31 cellular contexts compared by ENCODE assay signal in genomic region chr4:99202094-99202493, GRCh38. TPM values are rescaled to one million over a fixed set of nuclear protein-coding genes. Genes with fewer than 3 reads are reported as not detected.
DNase-seq lines count a peak whose midpoint lies in the region; ATAC-seq and TF ChIP-seq lines count a peak whose summit lies in the region.
"Had no signal": no experiment of that assay in that cellular context is flagged by ENCODE, and none has a peak within 500 bp of the region (broad histone marks: within the 10 kb centered on the region; RNA-seq: fewer than 3 reads in every experiment).

No MANE protein-coding gene starts in this region.

- no peak overlapping the region for H3K23ac ChIP-seq in mesenchymal stem cell (ENCODE audit: low read length in 2 of 2)

- H2AK5ac ChIP-seq in mesenchymal stem cell (ENCODE audit: low read length, severe bottlenecking), result no peak overlapping the region

- no peak overlapping the region for H4K8ac ChIP-seq in mesenchymal stem cell (ENCODE audit: low read length)

- H3K27ac ChIP-seq in heart right ventricle (peak overlapping the region in 9 of 10 donors; percentile 34 to 65 (median 53)), mesenchymal stem cell (ENCODE audit: low read length, poor library complexity, severe bottlenecking) (no peak overlapping the region), subcutaneous abdominal adipose tissue (ENCODE audit: low read depth, low read length) (peak overlapping the region; percentile 89)

- no peak overlapping the region for H3K4me2 ChIP-seq in mesenchymal stem cell (ENCODE audit: low read length, poor library complexity, severe bottlenecking)

- intact Hi-C loops in heart right ventricle (cut with DNase I), result loop anchor here in 8 of 10 donors (2.0 to 10.0 kb wide), 5 partner anchors 103 to 205 kb away; partner anchors contain the start of gene ADH1B (in 1 of the 8)

- no peak overlapping the region for H2BK5ac ChIP-seq in mesenchymal stem cell (ENCODE audit: low read depth, low read length, poor library complexity, severe bottlenecking)

- H2BK120ac ChIP-seq in mesenchymal stem cell (ENCODE audit: low read depth, low read length), result no peak overlapping the region

- H3K4me1 Mint-ChIP-seq in activated T-helper 17 cell treated with anti-CD3 and anti-CD28 coated beads, Interleukin-2, amount 50 U/mL, for 72 hours, result no peaks in the 10 kb centered on the region

- in situ Hi-C loops in GM13976 (cut with MboI; ENCODE audit: low sequenced_read_pairs, unreplicated experiment), result no loop called here

- H3K36me3 Mint-ChIP-seq in activated T-helper 17 cell treated with anti-CD3 and anti-CD28 coated beads, Interleukin-2, amount 50 U/mL, for 72 hours (ENCODE audit: low read depth), result no peaks in the 10 kb centered on the region
- H3K36me3 Mint-ChIP-seq: type B pancreatic cell had no signal

- peaks cover 4% of the 10 kb centered on the region for H3K9me3 ChIP-seq in adipocyte (ENCODE audit: control insufficient read depth, low read length)
- H3K9me3 ChIP-seq in heart right ventricle, result no peaks in the 10 kb centered on the region
- no peaks in the 10 kb centered on the region for H3K9me3 ChIP-seq in mesenchymal stem cell (ENCODE audit: control insufficient read depth, low read length)
- no peaks in the 10 kb centered on the region for H3K9me3 ChIP-seq in subcutaneous abdominal adipose tissue (ENCODE audit: control insufficient read depth in 5 of 5, low read length in 5 of 5)

- ATAC-seq in heart right ventricle, result peak in 5 of 8 donors; percentile 18 to 38 (median 24)
- no peak for ATAC-seq in activated T-helper 17 cell treated with anti-CD3 and anti-CD28 coated beads, Interleukin-2, amount 50 U/mL, for 72 hours (replicated peaks)
- ATAC-seq: activated CD8-positive, alpha-beta T cell treated with anti-CD3 and anti-CD28 coated beads for 36 hours; GM12878 had no signal

- no peak overlapping the region for H3K27ac Mint-ChIP-seq in activated T-helper 17 cell treated with anti-CD3 and anti-CD28 coated beads, Interleukin-2, amount 50 U/mL, for 72 hours
- H3K27ac Mint-ChIP-seq: activated CD8-positive, alpha-beta T cell treated with anti-CD3 and anti-CD28 coated beads for 36 hours; HFFc6; progenitor cell of endocrine pancreas; type B pancreatic cell had no signal

- TF ChIP-seq CTCF in heart right ventricle (IDR thresholded peaks at IDR 0.05), result no peak
- no peak for TF ChIP-seq CTCF in GM13976 (IDR thresholded peaks at IDR 0.05; ENCODE audit: borderline replicate concordance, control extremely low read depth, extremely low read depth, insufficient read depth, missing control alignments)
- TF ChIP-seq CTCF in GM10266 (IDR thresholded peaks at IDR 0.05; ENCODE audit: control insufficient read depth, insufficient read depth, low read depth, missing control alignments), result no peak

- H3K18ac ChIP-seq in mesenchymal stem cell (ENCODE audit: low read depth in 1 of 2, low read length in 2 of 2), result no peak overlapping the region

- H3K27me3 Mint-ChIP-seq in activated T-helper 17 cell treated with anti-CD3 and anti-CD28 coated beads, Interleukin-2, amount 50 U/mL, for 72 hours, result no peaks in the 10 kb centered on the region
- H3K27me3 Mint-ChIP-seq: activated CD8-positive, alpha-beta T cell treated with anti-CD3 and anti-CD28 coated beads for 36 hours; progenitor cell of endocrine pancreas; type B pancreatic cell had no signal

- H3K9me3 Mint-ChIP-seq in activated T-helper 17 cell treated with anti-CD3 and anti-CD28 coated beads, Interleukin-2, amount 50 U/mL, for 72 hours, result no peaks in the 10 kb centered on the region
- H3K9me3 Mint-ChIP-seq: activated CD8-positive, alpha-beta T cell treated with anti-CD3 and anti-CD28 coated beads for 36 hours; HFFc6; type B pancreatic cell had no signal

- H3K36me3 ChIP-seq in adipocyte (ENCODE audit: control insufficient read depth, insufficient read depth, low read length, severe bottlenecking), result no peaks in the 10 kb centered on the region
- H3K36me3 ChIP-seq in heart right ventricle, result no peaks in the 10 kb centered on the region
- H3K36me3 ChIP-seq in mesenchymal stem cell (ENCODE audit: control insufficient read depth in 1 of 2, insufficient read depth in 2 of 2, low read depth in 1 of 2, low read length in 2 of 2), result no peaks in the 10 kb centered on the region
- no peaks in the 10 kb centered on the region for H3K36me3 ChIP-seq in subcutaneous abdominal adipose tissue (ENCODE audit: control insufficient read depth in 5 of 5, insufficient read depth in 5 of 5, low read length in 5 of 5)

- no peak overlapping the region for H4K91ac ChIP-seq in mesenchymal stem cell (ENCODE audit: low read length)

- no peaks in the 10 kb centered on the region for H3K79me1 ChIP-seq in mesenchymal stem cell (replicated peaks; ENCODE audit: low read length, poor library complexity, severe bottlenecking)

- H3K4me3 Mint-ChIP-seq in activated T-helper 17 cell treated with anti-CD3 and anti-CD28 coated beads, Interleukin-2, amount 50 U/mL, for 72 hours, result no peak overlapping the region
- H3K4me3 Mint-ChIP-seq: activated CD8-positive, alpha-beta T cell treated with anti-CD3 and anti-CD28 coated beads for 36 hours; HFFc6; type B pancreatic cell had no signal

- no peak overlapping the region for H2AFZ ChIP-seq in mesenchymal stem cell (ENCODE audit: low read depth, low read length)

- DNase-seq in adipocyte (ENCODE audit: low read depth), result no peak
- no peak for DNase-seq in heart right ventricle
- no peak for DNase-seq in mesenchymal stem cell
- DNase-seq in NCI-H2081 treated with DMSO at 0.1 percent for 48 hours (lab: John Stamatoyannopoulos, UW), result no peak
- no peak for DNase-seq in GM13976 (ENCODE audit: low spot score)
- no peak for DNase-seq in GM10266 (ENCODE audit: extremely low spot score)
- DNase-seq: activated CD4-positive, CD25-positive, alpha-beta regulatory T cell treated with anti-CD3 and anti-CD28 coated beads, Interleukin-2, amount 50 U/mL, for 72 hours; activated CD8-positive, alpha-beta T cell treated with anti-CD3 and anti-CD28 coated beads for 36 hours; activated naive CD4-positive, alpha-beta T cell; activated T-cell treated with anti-CD3 and anti-CD28 coated beads for 4 hours; central memory CD4-positive, alpha-beta T cell; DMS79; HFFc6; kidney; NCI-H1694; NCI-H2227 treated with DMSO at 0.1 percent for 48 hours; NCI-H82; SHP77; small intestine; stimulated activated CD4-positive, alpha-beta T cell treated with anti-CD3 and anti-CD28 coated beads, Interleukin-4, amount 100 ng/mL, for 1 hour; stimulated activated naive CD4-positive, alpha-beta T cell treated with Interleukin-2 at 50 U/mL for 16 hours had no signal

- no peak overlapping the region for H3K4ac ChIP-seq in mesenchymal stem cell (ENCODE audit: low read depth in 1 of 2, low read length in 2 of 2)

- H3K4me3 ChIP-seq in adipocyte (ENCODE audit: low read length), result peak overlapping the region; percentile 10
- H3K4me3 ChIP-seq in heart right ventricle, result no peak overlapping the region
- no peak overlapping the region for H3K4me3 ChIP-seq in mesenchymal stem cell (ENCODE audit: insufficient read depth in 1 of 2, low read depth in 1 of 2, low read length in 2 of 2)
- no peak overlapping the region for H3K4me3 ChIP-seq in subcutaneous abdominal adipose tissue (ENCODE audit: low read depth in 1 of 5, low read length in 5 of 5)
- H3K4me3 ChIP-seq: GM12878 had no signal

- peaks cover 52% of the 10 kb centered on the region for H3K4me1 ChIP-seq in adipocyte (ENCODE audit: control insufficient read depth, insufficient read depth, low read length)
- H3K4me1 ChIP-seq in heart right ventricle, result peaks cover 0 to 19% (median 0%) of the 10 kb centered on the region in 9 donors
- no peaks in the 10 kb centered on the region for H3K4me1 ChIP-seq in mesenchymal stem cell (ENCODE audit: control insufficient read depth, insufficient read depth, low read depth, low read length)
- H3K4me1 ChIP-seq in subcutaneous abdominal adipose tissue (ENCODE audit: control insufficient read depth in 5 of 5, insufficient read depth in 5 of 5, low read length in 5 of 5), result peaks cover 0 to 44% (median 31%) of the 10 kb centered on the region in 5 donors

- no peak overlapping the region for H2BK12ac ChIP-seq in mesenchymal stem cell (ENCODE audit: low read length in 2 of 2)

- H3K14ac ChIP-seq in mesenchymal stem cell (ENCODE audit: low read length in 2 of 2), result no peak overlapping the region

- H2BK15ac ChIP-seq in mesenchymal stem cell (ENCODE audit: low read depth, poor library complexity, severe bottlenecking), result no peak overlapping the region

- peak overlapping the region; percentile 88 for H3K9ac ChIP-seq in adipocyte (ENCODE audit: low read length)
- H3K9ac ChIP-seq in mesenchymal stem cell (ENCODE audit: low read length), result peak overlapping the region; percentile 66
- peak overlapping the region in 3 of 5 donors; percentile 11 to 83 (median 40) for H3K9ac ChIP-seq in subcutaneous abdominal adipose tissue (ENCODE audit: low read length in 5 of 5)

- no peaks in the 10 kb centered on the region for H3K27me3 ChIP-seq in adipocyte (replicated peaks; ENCODE audit: control insufficient read depth, insufficient read depth, low read length)
- H3K27me3 ChIP-seq in heart right ventricle, result no peaks in the 10 kb centered on the region
- no peaks in the 10 kb centered on the region for H3K27me3 ChIP-seq in mesenchymal stem cell (ENCODE audit: control insufficient read depth in 1 of 2, insufficient read depth in 1 of 2, low read length in 2 of 2)
- H3K27me3 ChIP-seq in subcutaneous abdominal adipose tissue (ENCODE audit: control insufficient read depth in 5 of 5, insufficient read depth in 4 of 5, low read length in 5 of 5), result no peaks in the 10 kb centered on the region

RNA-seq across cellular contexts. Expression of gene ADH6, which starts 17.0 kb away (rescaled TPM):
- total RNA-seq in heart right ventricle, result under 1 TPM in 1 of 10 donors, not detected in 9; 0.08 TPM
- not detected for polyA plus RNA-seq in heart right ventricle
- not detected for polyA plus RNA-seq in mesenchymal stem cell (2013, experiment 1 of 2)
- polyA plus RNA-seq in mesenchymal stem cell (2013, experiment 2 of 2), result not detected
- not detected for total RNA-seq in activated T-helper 17 cell treated with anti-CD3 and anti-CD28 coated beads, Interleukin-2, amount 50 U/mL, for 72 hours
- total RNA-seq: A673; activated CD8-positive, alpha-beta T cell treated with anti-CD3 and anti-CD28 coated beads for 36 hours; dermis microvascular lymphatic vessel endothelial cell; fibroblast of villous mesenchyme; GM12878; HFFc6 had no signal
- polyA plus RNA-seq: neural cell had no signal

RNA-seq across cellular contexts. Expression of gene ADH4, which starts 58.0 kb away (rescaled TPM):
- total RNA-seq in heart right ventricle, result not detected
- polyA plus RNA-seq in heart right ventricle, result under 1 TPM in 1 of 2 donors, not detected in 1; 0.04 TPM
- polyA plus RNA-seq in mesenchymal stem cell (2013, experiment 1 of 2), result not detected
- polyA plus RNA-seq in mesenchymal stem cell (2013, experiment 2 of 2), result not detected
- not detected for total RNA-seq in activated T-helper 17 cell treated with anti-CD3 and anti-CD28 coated beads, Interleukin-2, amount 50 U/mL, for 72 hours
- total RNA-seq: A673; activated CD8-positive, alpha-beta T cell treated with anti-CD3 and anti-CD28 coated beads for 36 hours; dermis microvascular lymphatic vessel endothelial cell; fibroblast of villous mesenchyme; GM12878; HFFc6; progenitor cell of endocrine pancreas had no signal
- polyA plus RNA-seq: BJ, GM12878, neural cell had no signal
